1 cellular context compared by ENCODE assay signal in the genomic region with DNA sequence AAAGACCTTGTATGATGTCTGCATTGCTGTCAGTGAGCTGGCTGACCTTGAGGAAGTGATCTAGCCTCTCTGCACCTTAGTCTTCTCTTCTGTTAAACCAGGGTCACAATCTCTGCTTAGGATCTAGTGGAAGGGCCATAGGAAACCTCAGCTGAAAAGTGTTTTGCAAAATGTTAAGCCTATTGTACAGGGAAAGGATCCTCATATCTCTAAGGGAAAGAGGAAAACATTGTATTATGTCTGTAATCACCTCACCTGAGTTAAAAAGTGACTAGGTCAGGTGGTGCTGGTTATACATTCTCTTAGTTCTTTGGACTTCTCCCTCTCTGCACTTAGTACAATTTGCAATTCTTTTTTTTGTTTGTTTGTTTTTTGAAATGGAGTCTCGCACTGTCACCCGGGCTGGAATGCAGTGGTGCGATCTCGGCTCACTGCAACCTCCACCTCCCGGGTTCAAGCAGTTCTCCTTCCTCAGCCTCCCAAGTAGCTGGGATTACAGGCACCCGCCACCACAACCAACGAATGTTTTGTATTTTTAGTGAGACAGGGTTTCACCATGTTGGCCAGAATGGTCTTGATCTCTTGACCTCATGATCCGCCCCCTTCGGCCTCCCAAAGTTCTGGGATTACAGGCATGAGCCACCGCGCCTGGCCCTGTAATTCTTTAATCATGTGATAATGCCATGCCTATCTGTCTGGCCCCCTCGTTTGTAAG.
TF ChIP-seq lines count a peak whose summit lies in the region.

No MANE protein-coding gene starts in this region.

TF ChIP-seq in HepG2, 621 proteins besides CTCF, POLR2A, EP300 and RAD21 (continued from another document and continues in another):
- TF ChIP-seq, protein P1, sequence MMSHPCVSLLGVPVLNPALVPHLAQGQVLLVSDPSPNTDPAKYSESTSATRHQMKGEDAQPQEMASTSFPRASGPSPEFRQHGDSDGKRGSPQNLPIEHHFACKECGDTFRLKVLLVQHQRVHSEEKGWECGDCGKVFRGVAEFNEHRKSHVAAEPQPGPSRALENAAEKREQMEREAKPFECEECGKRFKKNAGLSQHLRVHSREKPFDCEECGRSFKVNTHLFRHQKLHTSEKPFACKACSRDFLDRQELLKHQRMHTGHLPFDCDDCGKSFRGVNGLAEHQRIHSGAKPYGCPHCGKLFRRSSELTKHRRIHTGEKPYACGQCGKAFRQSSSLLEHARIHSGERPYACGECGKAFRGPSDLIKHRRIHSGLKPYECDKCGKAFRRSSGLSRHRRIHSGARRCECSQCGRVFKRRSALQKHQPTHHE (CRISPR knock-in tag; IDR thresholded peaks at IDR 0.05; ENCODE audit: borderline replicate concordance): peak; percentile 81; the same call in 1 of the 2 replicates
- TF ChIP-seq ZNF12 (CRISPR knock-in tag; IDR thresholded peaks at IDR 0.05) (no peak), HNRNPUL1 (IDR thresholded peaks at IDR 0.05; ENCODE audit: low read depth, low read length) (peak; percentile 93), AHR (CRISPR knock-in tag; IDR thresholded peaks at IDR 0.05) (no peak), NONO (IDR thresholded peaks at IDR 0.05) (no peak), NONO (CRISPR knock-in tag; conservative IDR thresholded peaks at IDR 0.05) (peak; percentile 51; the same call in 1 of the 2 replicates), ZNF136 (CRISPR knock-in tag; IDR thresholded peaks at IDR 0.05; ENCODE audit: low read depth) (peak; percentile 30; the same call in 1 of the 2 replicates), NRL (CRISPR knock-in tag; IDR thresholded peaks at IDR 0.05; ENCODE audit: borderline replicate concordance) (no peak), HMG20A (CRISPR knock-in tag; IDR thresholded peaks at IDR 0.05; ENCODE audit: borderline replicate concordance) (peak; percentile 73), IRF2 (CRISPR knock-in tag; IDR thresholded peaks at IDR 0.05) (peak; percentile 91), SNRNP70 (IDR thresholded peaks at IDR 0.05; ENCODE audit: low read depth, low read length) (no peak), MED1 (CRISPR knock-in tag; IDR thresholded peaks at IDR 0.05) (peak; percentile 88), ZNF292 (CRISPR knock-in tag; IDR thresholded peaks at IDR 0.05; ENCODE audit: borderline replicate concordance, low read depth) (peak; percentile 88; the same call in 1 of the 2 replicates), TGIF2 (CRISPR knock-in tag; IDR thresholded peaks at IDR 0.05) (peak; percentile 42; the same call in 1 of the 2 replicates), ZNF256 (CRISPR knock-in tag; conservative IDR thresholded peaks at IDR 0.05) (no peak), ZNF564 (CRISPR knock-in tag; IDR thresholded peaks at IDR 0.05) (0 out of 2 replicates have a peak, but pooled peaks have one; percentile 35), ZNF30 (CRISPR knock-in tag; IDR thresholded peaks at IDR 0.05) (peak; percentile 46; the same call in 1 of the 2 replicates), MIXL1 (CRISPR knock-in tag; IDR thresholded peaks at IDR 0.05) (peak; percentile 92), KDM5B (CRISPR knock-in tag; IDR thresholded peaks at IDR 0.05; ENCODE audit: borderline replicate concordance) (0 out of 2 replicates have a peak, but pooled peaks have one; percentile 67), ZNF703 (CRISPR knock-in tag; IDR thresholded peaks at IDR 0.05; ENCODE audit: borderline replicate concordance) (no peak), RCOR2 (CRISPR knock-in tag; IDR thresholded peaks at IDR 0.05) (peak; percentile 100), STAT5B (CRISPR knock-in tag; IDR thresholded peaks at IDR 0.05) (0 out of 2 replicates have a peak, but pooled peaks have one; percentile 9), NFIB (CRISPR knock-in tag; IDR thresholded peaks at IDR 0.05; ENCODE audit: borderline replicate concordance) (no peak), NCOR1 (IDR thresholded peaks at IDR 0.05; ENCODE audit: borderline replicate concordance, low read length) (peak; percentile 79), EEA1 (CRISPR knock-in tag; IDR thresholded peaks at IDR 0.05; ENCODE audit: borderline replicate concordance) (0 out of 2 replicates have a peak, but pooled peaks have one; percentile 38), ZNF614 (CRISPR knock-in tag; IDR thresholded peaks at IDR 0.05; ENCODE audit: borderline replicate concordance) (peak; percentile 87), RXRB (CRISPR knock-in tag; IDR thresholded peaks at IDR 0.05; ENCODE audit: borderline replicate concordance) (peak; percentile 87), TCF12 (IDR thresholded peaks at IDR 0.05) (no peak), TCF12 (CRISPR knock-in tag; IDR thresholded peaks at IDR 0.05) (peak; percentile 39; the same call in 1 of the 2 replicates), MZF1 (CRISPR knock-in tag; IDR thresholded peaks at IDR 0.05; ENCODE audit: borderline replicate concordance) (no peak), RBFOX2 (IDR thresholded peaks at IDR 0.05; ENCODE audit: low read depth, low read length) (peak; percentile 59), YY1 (IDR thresholded peaks at IDR 0.05; ENCODE audit: insufficient read depth, insufficient replicate concordance, low read depth, low read length) (peak; percentile 47), RARA (CRISPR knock-in tag; IDR thresholded peaks at IDR 0.05) (peak; percentile 80)
- TF ChIP-seq, protein P2, sequence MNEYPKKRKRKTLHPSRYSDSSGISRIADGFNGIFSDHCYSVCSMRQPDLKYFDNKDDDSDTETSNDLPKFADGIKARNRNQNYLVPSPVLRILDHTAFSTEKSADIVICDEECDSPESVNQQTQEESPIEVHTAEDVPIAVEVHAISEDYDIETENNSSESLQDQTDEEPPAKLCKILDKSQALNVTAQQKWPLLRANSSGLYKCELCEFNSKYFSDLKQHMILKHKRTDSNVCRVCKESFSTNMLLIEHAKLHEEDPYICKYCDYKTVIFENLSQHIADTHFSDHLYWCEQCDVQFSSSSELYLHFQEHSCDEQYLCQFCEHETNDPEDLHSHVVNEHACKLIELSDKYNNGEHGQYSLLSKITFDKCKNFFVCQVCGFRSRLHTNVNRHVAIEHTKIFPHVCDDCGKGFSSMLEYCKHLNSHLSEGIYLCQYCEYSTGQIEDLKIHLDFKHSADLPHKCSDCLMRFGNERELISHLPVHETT (CRISPR knock-in tag; conservative IDR thresholded peaks at IDR 0.05): peak; percentile 69
- TF ChIP-seq, protein P3, sequence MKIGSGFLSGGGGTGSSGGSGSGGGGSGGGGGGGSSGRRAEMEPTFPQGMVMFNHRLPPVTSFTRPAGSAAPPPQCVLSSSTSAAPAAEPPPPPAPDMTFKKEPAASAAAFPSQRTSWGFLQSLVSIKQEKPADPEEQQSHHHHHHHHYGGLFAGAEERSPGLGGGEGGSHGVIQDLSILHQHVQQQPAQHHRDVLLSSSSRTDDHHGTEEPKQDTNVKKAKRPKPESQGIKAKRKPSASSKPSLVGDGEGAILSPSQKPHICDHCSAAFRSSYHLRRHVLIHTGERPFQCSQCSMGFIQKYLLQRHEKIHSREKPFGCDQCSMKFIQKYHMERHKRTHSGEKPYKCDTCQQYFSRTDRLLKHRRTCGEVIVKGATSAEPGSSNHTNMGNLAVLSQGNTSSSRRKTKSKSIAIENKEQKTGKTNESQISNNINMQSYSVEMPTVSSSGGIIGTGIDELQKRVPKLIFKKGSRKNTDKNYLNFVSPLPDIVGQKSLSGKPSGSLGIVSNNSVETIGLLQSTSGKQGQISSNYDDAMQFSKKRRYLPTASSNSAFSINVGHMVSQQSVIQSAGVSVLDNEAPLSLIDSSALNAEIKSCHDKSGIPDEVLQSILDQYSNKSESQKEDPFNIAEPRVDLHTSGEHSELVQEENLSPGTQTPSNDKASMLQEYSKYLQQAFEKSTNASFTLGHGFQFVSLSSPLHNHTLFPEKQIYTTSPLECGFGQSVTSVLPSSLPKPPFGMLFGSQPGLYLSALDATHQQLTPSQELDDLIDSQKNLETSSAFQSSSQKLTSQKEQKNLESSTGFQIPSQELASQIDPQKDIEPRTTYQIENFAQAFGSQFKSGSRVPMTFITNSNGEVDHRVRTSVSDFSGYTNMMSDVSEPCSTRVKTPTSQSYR (CRISPR knock-in tag; IDR thresholded peaks at IDR 0.05; ENCODE audit: borderline replicate concordance): no peak
- TF ChIP-seq, protein P4, sequence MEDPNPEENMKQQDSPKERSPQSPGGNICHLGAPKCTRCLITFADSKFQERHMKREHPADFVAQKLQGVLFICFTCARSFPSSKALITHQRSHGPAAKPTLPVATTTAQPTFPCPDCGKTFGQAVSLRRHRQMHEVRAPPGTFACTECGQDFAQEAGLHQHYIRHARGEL (CRISPR knock-in tag; IDR thresholded peaks at IDR 0.05): 0 out of 2 replicates have a peak, but pooled peaks have one; percentile 20
- TF ChIP-seq, protein P5, sequence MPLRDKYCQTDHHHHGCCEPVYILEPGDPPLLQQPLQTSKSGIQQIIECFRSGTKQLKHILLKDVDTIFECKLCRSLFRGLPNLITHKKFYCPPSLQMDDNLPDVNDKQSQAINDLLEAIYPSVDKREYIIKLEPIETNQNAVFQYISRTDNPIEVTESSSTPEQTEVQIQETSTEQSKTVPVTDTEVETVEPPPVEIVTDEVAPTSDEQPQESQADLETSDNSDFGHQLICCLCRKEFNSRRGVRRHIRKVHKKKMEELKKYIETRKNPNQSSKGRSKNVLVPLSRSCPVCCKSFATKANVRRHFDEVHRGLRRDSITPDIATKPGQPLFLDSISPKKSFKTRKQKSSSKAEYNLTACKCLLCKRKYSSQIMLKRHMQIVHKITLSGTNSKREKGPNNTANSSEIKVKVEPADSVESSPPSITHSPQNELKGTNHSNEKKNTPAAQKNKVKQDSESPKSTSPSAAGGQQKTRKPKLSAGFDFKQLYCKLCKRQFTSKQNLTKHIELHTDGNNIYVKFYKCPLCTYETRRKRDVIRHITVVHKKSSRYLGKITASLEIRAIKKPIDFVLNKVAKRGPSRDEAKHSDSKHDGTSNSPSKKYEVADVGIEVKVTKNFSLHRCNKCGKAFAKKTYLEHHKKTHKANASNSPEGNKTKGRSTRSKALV (CRISPR knock-in tag; IDR thresholded peaks at IDR 0.05): no peak
- TF ChIP-seq, protein P6, sequence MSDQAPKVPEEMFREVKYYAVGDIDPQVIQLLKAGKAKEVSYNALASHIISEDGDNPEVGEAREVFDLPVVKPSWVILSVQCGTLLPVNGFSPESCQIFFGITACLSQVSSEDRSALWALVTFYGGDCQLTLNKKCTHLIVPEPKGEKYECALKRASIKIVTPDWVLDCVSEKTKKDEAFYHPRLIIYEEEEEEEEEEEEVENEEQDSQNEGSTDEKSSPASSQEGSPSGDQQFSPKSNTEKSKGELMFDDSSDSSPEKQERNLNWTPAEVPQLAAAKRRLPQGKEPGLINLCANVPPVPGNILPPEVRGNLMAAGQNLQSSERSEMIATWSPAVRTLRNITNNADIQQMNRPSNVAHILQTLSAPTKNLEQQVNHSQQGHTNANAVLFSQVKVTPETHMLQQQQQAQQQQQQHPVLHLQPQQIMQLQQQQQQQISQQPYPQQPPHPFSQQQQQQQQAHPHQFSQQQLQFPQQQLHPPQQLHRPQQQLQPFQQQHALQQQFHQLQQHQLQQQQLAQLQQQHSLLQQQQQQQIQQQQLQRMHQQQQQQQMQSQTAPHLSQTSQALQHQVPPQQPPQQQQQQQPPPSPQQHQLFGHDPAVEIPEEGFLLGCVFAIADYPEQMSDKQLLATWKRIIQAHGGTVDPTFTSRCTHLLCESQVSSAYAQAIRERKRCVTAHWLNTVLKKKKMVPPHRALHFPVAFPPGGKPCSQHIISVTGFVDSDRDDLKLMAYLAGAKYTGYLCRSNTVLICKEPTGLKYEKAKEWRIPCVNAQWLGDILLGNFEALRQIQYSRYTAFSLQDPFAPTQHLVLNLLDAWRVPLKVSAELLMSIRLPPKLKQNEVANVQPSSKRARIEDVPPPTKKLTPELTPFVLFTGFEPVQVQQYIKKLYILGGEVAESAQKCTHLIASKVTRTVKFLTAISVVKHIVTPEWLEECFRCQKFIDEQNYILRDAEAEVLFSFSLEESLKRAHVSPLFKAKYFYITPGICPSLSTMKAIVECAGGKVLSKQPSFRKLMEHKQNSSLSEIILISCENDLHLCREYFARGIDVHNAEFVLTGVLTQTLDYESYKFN (CRISPR knock-in tag; conservative IDR thresholded peaks at IDR 0.05): peak; percentile 98
- TF ChIP-seq, protein P7, sequence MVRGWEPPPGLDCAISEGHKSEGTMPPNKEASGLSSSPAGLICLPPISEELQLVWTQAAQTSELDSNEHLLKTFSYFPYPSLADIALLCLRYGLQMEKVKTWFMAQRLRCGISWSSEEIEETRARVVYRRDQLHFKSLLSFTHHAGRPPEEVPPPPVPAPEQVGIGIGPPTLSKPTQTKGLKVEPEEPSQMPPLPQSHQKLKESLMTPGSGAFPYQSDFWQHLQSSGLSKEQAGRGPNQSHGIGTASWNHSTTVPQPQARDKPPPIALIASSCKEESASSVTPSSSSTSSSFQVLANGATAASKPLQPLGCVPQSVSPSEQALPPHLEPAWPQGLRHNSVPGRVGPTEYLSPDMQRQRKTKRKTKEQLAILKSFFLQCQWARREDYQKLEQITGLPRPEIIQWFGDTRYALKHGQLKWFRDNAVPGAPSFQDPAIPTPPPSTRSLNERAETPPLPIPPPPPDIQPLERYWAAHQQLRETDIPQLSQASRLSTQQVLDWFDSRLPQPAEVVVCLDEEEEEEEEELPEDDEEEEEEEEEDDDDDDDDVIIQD (CRISPR knock-in tag; IDR thresholded peaks at IDR 0.05; ENCODE audit: low read depth): peak; percentile 48; the same call in 1 of the 2 replicates
- TF ChIP-seq, protein P8, sequence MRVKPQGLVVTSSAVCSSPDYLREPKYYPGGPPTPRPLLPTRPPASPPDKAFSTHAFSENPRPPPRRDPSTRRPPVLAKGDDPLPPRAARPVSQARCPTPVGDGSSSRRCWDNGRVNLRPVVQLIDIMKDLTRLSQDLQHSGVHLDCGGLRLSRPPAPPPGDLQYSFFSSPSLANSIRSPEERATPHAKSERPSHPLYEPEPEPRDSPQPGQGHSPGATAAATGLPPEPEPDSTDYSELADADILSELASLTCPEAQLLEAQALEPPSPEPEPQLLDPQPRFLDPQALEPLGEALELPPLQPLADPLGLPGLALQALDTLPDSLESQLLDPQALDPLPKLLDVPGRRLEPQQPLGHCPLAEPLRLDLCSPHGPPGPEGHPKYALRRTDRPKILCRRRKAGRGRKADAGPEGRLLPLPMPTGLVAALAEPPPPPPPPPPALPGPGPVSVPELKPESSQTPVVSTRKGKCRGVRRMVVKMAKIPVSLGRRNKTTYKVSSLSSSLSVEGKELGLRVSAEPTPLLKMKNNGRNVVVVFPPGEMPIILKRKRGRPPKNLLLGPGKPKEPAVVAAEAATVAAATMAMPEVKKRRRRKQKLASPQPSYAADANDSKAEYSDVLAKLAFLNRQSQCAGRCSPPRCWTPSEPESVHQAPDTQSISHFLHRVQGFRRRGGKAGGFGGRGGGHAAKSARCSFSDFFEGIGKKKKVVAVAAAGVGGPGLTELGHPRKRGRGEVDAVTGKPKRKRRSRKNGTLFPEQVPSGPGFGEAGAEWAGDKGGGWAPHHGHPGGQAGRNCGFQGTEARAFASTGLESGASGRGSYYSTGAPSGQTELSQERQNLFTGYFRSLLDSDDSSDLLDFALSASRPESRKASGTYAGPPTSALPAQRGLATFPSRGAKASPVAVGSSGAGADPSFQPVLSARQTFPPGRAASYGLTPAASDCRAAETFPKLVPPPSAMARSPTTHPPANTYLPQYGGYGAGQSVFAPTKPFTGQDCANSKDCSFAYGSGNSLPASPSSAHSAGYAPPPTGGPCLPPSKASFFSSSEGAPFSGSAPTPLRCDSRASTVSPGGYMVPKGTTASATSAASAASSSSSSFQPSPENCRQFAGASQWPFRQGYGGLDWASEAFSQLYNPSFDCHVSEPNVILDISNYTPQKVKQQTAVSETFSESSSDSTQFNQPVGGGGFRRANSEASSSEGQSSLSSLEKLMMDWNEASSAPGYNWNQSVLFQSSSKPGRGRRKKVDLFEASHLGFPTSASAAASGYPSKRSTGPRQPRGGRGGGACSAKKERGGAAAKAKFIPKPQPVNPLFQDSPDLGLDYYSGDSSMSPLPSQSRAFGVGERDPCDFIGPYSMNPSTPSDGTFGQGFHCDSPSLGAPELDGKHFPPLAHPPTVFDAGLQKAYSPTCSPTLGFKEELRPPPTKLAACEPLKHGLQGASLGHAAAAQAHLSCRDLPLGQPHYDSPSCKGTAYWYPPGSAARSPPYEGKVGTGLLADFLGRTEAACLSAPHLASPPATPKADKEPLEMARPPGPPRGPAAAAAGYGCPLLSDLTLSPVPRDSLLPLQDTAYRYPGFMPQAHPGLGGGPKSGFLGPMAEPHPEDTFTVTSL (CRISPR knock-in tag; IDR thresholded peaks at IDR 0.05; ENCODE audit: borderline replicate concordance): peak; percentile 79; the same call in 1 of the 2 replicates
